ENCODE assay signal across 12 cellular contexts in genomic region chr5:171806976-171807823, GRCh38. TPM values are rescaled to one million over a fixed set of nuclear protein-coding genes. Genes with fewer than 3 reads are reported as not detected.
A peak's percentile ranks its signal among the peaks of the same experiment; 100 is the strongest.
DNase-seq lines count a peak whose midpoint lies in the region; ATAC-seq, FAIRE-seq and TF ChIP-seq lines count a peak whose summit lies in the region.
"Had no signal": no experiment of that assay in that cellular context is flagged by ENCODE, and none has a peak within 500 bp of the region (broad histone marks: within the 10 kb centered on the region; RNA-seq: fewer than 3 reads in every experiment).

No MANE protein-coding gene starts in this region.

- H3K36me3 ChIP-seq in HUES48 (ENCODE audit: control insufficient read depth, insufficient read depth, low read length) = no peaks in the 10 kb centered on the region
- H3K36me3 ChIP-seq in esophagus muscularis mucosa = no peaks in the 10 kb centered on the region
- H3K36me3 ChIP-seq: stomach had no signal

- H3K9ac ChIP-seq in HUES48 (ENCODE audit: low read depth, low read length) = no peak overlapping the region

- peaks cover 4% of the 10 kb centered on the region for H3K4me1 Mint-ChIP-seq in activated naive CD8-positive, alpha-beta T cell treated with anti-CD3 and anti-CD28 coated beads, Interleukin-2, amount 10 ng/mL, durations not matched to agents 7 days and 5 days

- H3K27ac ChIP-seq in HUES48 (ENCODE audit: low read depth, low read length) = no peak overlapping the region
- no peak overlapping the region for H3K27ac ChIP-seq in esophagus muscularis mucosa (replicated peaks in 1 of 4)
- H3K27ac ChIP-seq: stomach had no signal

- H3K9me3 ChIP-seq in HUES48 (ENCODE audit: control insufficient read depth, insufficient read depth, low read length) (no peaks in the 10 kb centered on the region), esophagus muscularis mucosa (peaks cover 0 to 23% (median 18%) of the 10 kb centered on the region in 4 donors)

- H3K27ac Mint-ChIP-seq in activated naive CD8-positive, alpha-beta T cell treated with anti-CD3 and anti-CD28 coated beads, Interleukin-2, amount 10 ng/mL, durations not matched to agents 7 days and 5 days = no peak overlapping the region
- H3K27ac Mint-ChIP-seq: activated T-helper 2 cell treated with anti-CD3 and anti-CD28 coated beads, Interferon-gamma antibody, Interleukin-2, Interleukin-4, amounts not matched to agents 10 μg/mL and 5 μg/mL and 100 μg/mL, durations not matched to agents 14 hours and 24 hours and 36 hours; dendritic cell treated with granulocyte-macrophage colony-stimulating factor and Interleukin-4, amounts not matched to agents 40 ng/mL and 50 ng/mL, for 4 days had no signal

- H3K27me3 ChIP-seq in HUES48 (ENCODE audit: control insufficient read depth, insufficient read depth, low read length) (peaks cover 9% of the 10 kb centered on the region), esophagus muscularis mucosa (peaks cover 0 to 42% (median 4%) of the 10 kb centered on the region in 4 donors)

- peaks cover 40% of the 10 kb centered on the region for H3K27me3 Mint-ChIP-seq in activated naive CD8-positive, alpha-beta T cell treated with anti-CD3 and anti-CD28 coated beads, Interleukin-2, amount 10 ng/mL, durations not matched to agents 7 days and 5 days

- H3K36me3 Mint-ChIP-seq in activated naive CD8-positive, alpha-beta T cell treated with anti-CD3 and anti-CD28 coated beads, Interleukin-2, amount 10 ng/mL, durations not matched to agents 7 days and 5 days = peaks cover 1% of the 10 kb centered on the region

- no peak for ATAC-seq in activated naive CD8-positive, alpha-beta T cell treated with anti-CD3 and anti-CD28 coated beads, Interleukin-2, amount 10 ng/mL, durations not matched to agents 7 days and 5 days (ENCODE audit: low read depth)
- ATAC-seq: Panc1 had no signal

- peaks cover 20% of the 10 kb centered on the region for H3K4me1 ChIP-seq in HUES48 (ENCODE audit: control insufficient read depth, insufficient read depth, low read length)
- peaks cover 0 to 5% (median 0%) of the 10 kb centered on the region in 4 donors for H3K4me1 ChIP-seq in esophagus muscularis mucosa

- FAIRE-seq in frontal cortex (lab: Jason Lieb, UNC) = no peak

- TF ChIP-seq POLR2A in esophagus muscularis mucosa (IDR thresholded peaks at IDR 0.05; ENCODE audit: low read depth) = no peak

- WGBS in esophagus muscularis mucosa = 34% methylated on average over 24 of the region's 24 CpGs

- H3K4me3 Mint-ChIP-seq in activated naive CD8-positive, alpha-beta T cell treated with anti-CD3 and anti-CD28 coated beads, Interleukin-2, amount 10 ng/mL, durations not matched to agents 7 days and 5 days = peak overlapping the region; percentile 26
- H3K4me3 Mint-ChIP-seq: dendritic cell treated with granulocyte-macrophage colony-stimulating factor and Interleukin-4, amounts not matched to agents 40 ng/mL and 50 ng/mL, for 4 days had no signal

- no peak for TF ChIP-seq CTCF in esophagus muscularis mucosa (IDR thresholded peaks at IDR 0.05)

- POLR2A ChIA-PET in activated naive CD8-positive, alpha-beta T cell treated with anti-CD3 and anti-CD28 coated beads, Interleukin-2, amount 10 ng/mL, durations not matched to agents 7 days and 5 days (lab: Charles Lee) = no interaction called here

- peaks cover 3% of the 10 kb centered on the region for H3K9me3 Mint-ChIP-seq in activated naive CD8-positive, alpha-beta T cell treated with anti-CD3 and anti-CD28 coated beads, Interleukin-2, amount 10 ng/mL, durations not matched to agents 7 days and 5 days
- H3K9me3 Mint-ChIP-seq: activated T-helper 2 cell treated with anti-CD3 and anti-CD28 coated beads, Interferon-gamma antibody, Interleukin-2, Interleukin-4, amounts not matched to agents 10 μg/mL and 5 μg/mL and 100 μg/mL, durations not matched to agents 14 hours and 24 hours and 36 hours; dendritic cell treated with granulocyte-macrophage colony-stimulating factor and Interleukin-4, amounts not matched to agents 40 ng/mL and 50 ng/mL, for 4 days had no signal

- DNase-seq in EL (peak; percentile 23), left kidney (ENCODE audit: low read depth, low spot score) (peak; percentile 62), frontal cortex (ENCODE audit: low spot score in 2 of 2) (no peak), middle frontal gyrus (ENCODE audit: extremely low spot score, low spot score) (no peak), inferior parietal cortex (ENCODE audit: extremely low spot score) (no peak), esophagus muscularis mucosa (ENCODE audit: extremely low spot score) (no peak)
- DNase-seq in activated naive CD8-positive, alpha-beta T cell treated with anti-CD3 and anti-CD28 coated beads, Interleukin-2, amount 10 ng/mL, durations not matched to agents 7 days and 5 days = no peak
- DNase-seq: stomach had no signal

- H3K4me3 ChIP-seq in HUES48 (ENCODE audit: low read depth, low read length) = peak overlapping the region; percentile 23; the same call in 1 of the 2 replicates
- no peak overlapping the region for H3K4me3 ChIP-seq in esophagus muscularis mucosa
- H3K4me3 ChIP-seq: stomach had no signal

- intact Hi-C loops in esophagus muscularis mucosa (cut with DNase I) = no loop called here

- no peak for TF ChIP-seq EP300 in esophagus muscularis mucosa (IDR thresholded peaks at IDR 0.05)

RNA-seq across cellular contexts. Expression of gene SMIM23, which starts 21.6 kb away (rescaled TPM):
- not detected for total RNA-seq in activated naive CD8-positive, alpha-beta T cell treated with anti-CD3 and anti-CD28 coated beads, Interleukin-2, amount 10 ng/mL, durations not matched to agents 7 days and 5 days
- not detected for total RNA-seq in frontal cortex
- not detected for total RNA-seq in esophagus muscularis mucosa
- total RNA-seq: activated T-helper 2 cell treated with anti-CD3 and anti-CD28 coated beads, Interferon-gamma antibody, Interleukin-2, Interleukin-4, amounts not matched to agents 10 μg/mL and 5 μg/mL and 100 μg/mL, durations not matched to agents 14 hours and 24 hours and 36 hours; stomach had no signal

Comparison
In these comparisons a context has a peak if more than half of its experiments do, and no peak if none do; other contexts are left out.
1. DNase-seq: peak in EL (single experiment) and left kidney (single experiment); none in activated naive CD8-positive, alpha-beta T cell treated with anti-CD3 and anti-CD28 coated beads, Interleukin-2, amount 10 ng/mL, durations not matched to agents 7 days and 5 days (single experiment), frontal cortex (0 of 2), middle frontal gyrus (single experiment), inferior parietal cortex (single experiment) and esophagus muscularis mucosa (single experiment).